ENCODE assay signal across 2 cellular contexts in the genomic region with DNA sequence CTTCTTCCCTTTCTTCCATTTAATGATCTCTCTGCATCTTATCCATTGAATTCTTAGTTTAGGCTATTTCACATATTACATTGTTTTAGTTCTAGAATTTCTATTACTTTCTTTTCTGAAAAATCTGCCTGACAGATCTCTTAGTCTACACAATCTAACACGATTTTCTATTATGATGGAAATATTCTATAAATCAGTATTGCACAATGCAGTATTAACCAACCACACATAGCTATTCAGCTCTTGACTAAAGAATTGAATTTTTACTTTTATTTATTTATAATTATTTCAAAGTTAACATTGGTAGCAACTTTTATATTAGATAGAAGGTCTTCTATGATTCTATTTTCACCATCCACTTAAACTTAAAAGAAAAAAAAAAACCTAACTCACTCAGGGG.
A peak's percentile ranks its signal among the peaks of the same experiment; 100 is the strongest.
TF ChIP-seq lines count a peak whose summit lies in the region.

No MANE protein-coding gene starts in this region.

TF ChIP-seq in HepG2, 621 proteins besides CTCF, POLR2A, EP300 and RAD21:
- TF ChIP-seq BORCS8-MEF2B (CRISPR knock-in tag; IDR thresholded peaks at IDR 0.05): no peak
- no peak for TF ChIP-seq CAMTA2 (CRISPR knock-in tag; IDR thresholded peaks at IDR 0.05; ENCODE audit: borderline replicate concordance)
- no peak for TF ChIP-seq FOXA3 (CRISPR knock-in tag; IDR thresholded peaks at IDR 0.05)
- TF ChIP-seq CEBPB (IDR thresholded peaks at IDR 0.05; ENCODE audit: borderline replicate concordance, low read depth, low read length): 0 out of 2 replicates have a peak, but pooled peaks have one; percentile 12
- no peak for TF ChIP-seq ATRX (CRISPR knock-in tag; IDR thresholded peaks at IDR 0.05; ENCODE audit: borderline replicate concordance)

TF ChIP-seq in K562, 482 proteins besides CTCF, POLR2A, EP300 and RAD21:
- TF ChIP-seq PPARD (CRISPR knock-in tag; IDR thresholded peaks at IDR 0.05) (no peak), RHOXF2B (CRISPR knock-in tag; conservative IDR thresholded peaks at IDR 0.05) (no peak), CEBPB (tag; IDR thresholded peaks at IDR 0.05) (peak; percentile 51; the same call in 1 of the 2 replicates), FUS (optimal IDR thresholded peaks at IDR 0.05; ENCODE audit: low read depth, low read length) (no peak), MED1 (CRISPR knock-in tag; IDR thresholded peaks at IDR 0.05; ENCODE audit: borderline replicate concordance) (no peak), CEBPG (CRISPR knock-in tag; IDR thresholded peaks at IDR 0.05) (no peak), CEBPG (tag; conservative IDR thresholded peaks at IDR 0.05 in 1 of 2, IDR thresholded peaks at IDR 0.05 in 1 of 2) (peak in 1 of 2 experiments; percentile 69; a peak in 2 of 4 replicates)
- TF ChIP-seq, protein P1, sequence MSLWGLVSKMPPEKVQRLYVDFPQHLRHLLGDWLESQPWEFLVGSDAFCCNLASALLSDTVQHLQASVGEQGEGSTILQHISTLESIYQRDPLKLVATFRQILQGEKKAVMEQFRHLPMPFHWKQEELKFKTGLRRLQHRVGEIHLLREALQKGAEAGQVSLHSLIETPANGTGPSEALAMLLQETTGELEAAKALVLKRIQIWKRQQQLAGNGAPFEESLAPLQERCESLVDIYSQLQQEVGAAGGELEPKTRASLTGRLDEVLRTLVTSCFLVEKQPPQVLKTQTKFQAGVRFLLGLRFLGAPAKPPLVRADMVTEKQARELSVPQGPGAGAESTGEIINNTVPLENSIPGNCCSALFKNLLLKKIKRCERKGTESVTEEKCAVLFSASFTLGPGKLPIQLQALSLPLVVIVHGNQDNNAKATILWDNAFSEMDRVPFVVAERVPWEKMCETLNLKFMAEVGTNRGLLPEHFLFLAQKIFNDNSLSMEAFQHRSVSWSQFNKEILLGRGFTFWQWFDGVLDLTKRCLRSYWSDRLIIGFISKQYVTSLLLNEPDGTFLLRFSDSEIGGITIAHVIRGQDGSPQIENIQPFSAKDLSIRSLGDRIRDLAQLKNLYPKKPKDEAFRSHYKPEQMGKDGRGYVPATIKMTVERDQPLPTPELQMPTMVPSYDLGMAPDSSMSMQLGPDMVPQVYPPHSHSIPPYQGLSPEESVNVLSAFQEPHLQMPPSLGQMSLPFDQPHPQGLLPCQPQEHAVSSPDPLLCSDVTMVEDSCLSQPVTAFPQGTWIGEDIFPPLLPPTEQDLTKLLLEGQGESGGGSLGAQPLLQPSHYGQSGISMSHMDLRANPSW (CRISPR knock-in tag; IDR thresholded peaks at IDR 0.05): no peak
TF ChIP-seq in K562: peak in this region for 2.
